ENCODE assay signal across 1 cellular context in the genomic region with DNA sequence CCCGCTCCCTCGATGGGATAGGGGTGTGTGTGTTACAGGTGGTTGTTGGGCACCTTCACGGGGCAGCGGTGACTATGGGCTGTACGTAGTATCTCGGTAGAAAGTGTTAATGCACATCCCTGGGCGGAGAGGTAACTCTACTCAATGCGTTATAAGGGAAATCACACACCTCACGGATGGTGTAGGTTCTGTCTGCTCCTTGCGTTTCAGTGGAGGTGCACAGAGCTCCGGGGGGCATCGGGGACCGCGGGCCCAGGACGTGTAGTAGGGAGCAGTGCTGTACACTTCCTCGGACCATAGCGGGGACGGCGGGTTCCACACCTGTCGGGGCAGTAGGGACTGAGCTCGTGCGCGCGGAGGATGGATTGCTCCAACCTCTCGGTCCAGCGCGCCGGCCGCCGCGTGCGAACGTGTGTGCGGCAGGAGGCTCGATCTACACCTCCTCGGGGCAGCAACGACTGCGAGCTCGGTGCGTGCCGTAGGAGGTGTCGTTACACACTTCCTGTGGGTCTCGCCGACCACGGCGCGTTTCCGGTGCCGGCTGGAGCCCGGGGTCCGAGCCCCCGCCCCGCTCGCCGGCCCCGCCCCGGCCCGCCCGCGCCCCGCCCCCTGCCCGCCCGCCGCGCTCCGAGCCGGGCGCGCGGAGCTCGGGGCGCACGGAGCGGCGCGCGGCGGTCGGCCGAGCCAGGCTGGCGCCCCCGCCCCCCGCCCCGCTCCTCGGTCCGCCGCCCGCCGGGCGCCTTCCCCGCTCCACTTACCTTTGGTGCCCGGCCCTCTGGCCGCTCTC.
TF ChIP-seq lines count a peak whose summit lies in the region.

A gene with protein sequence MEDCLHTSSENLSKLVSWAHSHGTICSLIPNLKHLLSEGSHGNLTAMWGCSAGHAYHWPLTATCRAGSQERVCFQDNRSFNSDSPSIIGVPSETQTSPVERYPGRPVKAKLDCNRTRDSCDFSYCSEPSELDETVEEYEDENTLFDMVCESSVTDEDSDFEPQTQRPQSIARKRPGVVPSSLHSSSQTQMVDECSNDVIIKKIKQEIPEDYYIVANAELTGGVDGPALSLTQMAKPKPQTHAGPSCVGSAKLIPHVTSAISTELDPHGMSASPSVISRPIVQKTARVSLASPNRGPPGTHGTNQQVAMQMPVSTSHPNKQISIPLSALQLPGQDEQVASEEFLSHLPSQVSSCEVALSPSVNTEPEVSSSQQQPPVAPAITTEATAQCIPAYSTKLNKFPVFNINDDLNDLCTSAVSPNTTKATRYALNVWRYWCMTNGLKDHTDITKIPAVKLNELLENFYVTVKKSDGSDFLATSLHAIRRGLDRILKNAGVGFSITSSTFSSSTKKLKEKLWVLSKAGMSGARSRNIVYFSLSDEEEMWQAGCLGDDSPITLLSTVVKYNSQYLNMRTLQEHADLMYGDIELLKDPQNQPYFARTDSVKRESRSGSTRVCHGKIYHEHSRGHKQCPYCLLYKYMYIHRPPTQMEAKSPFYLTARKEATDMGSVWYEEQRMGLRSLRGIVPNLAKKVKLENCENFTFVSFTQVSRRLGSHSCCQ (plus strand): TSS at position 607 of the 787 bp plus-strand sequence. CDS start 87,254 bp downstream, outside the sequence.

TF ChIP-seq in K562, 482 proteins besides CTCF, POLR2A, EP300 and RAD21 (continued from another document and continues in another):
- TF ChIP-seq NCOA4 (IDR thresholded peaks at IDR 0.05; ENCODE audit: partially characterized antibody) (no peak), ATF7 (IDR thresholded peaks at IDR 0.05) (peak; percentile 74), XRCC4 (IDR thresholded peaks at IDR 0.05; ENCODE audit: extremely low read depth, insufficient read depth, insufficient read length) (no peak), PYGO2 (tag; IDR thresholded peaks at IDR 0.05) (no peak), MCM7 (IDR thresholded peaks at IDR 0.05) (no peak), ZSCAN32 (CRISPR knock-in tag; IDR thresholded peaks at IDR 0.05) (peak; percentile 59), RFX5 (IDR thresholded peaks at IDR 0.05; ENCODE audit: low read depth, low read length) (no peak), ZNF561 (CRISPR knock-in tag; conservative IDR thresholded peaks at IDR 0.05) (no peak), ARNT (IDR thresholded peaks at IDR 0.05) (no peak), ZNF717 (CRISPR knock-in tag; IDR thresholded peaks at IDR 0.05) (no peak), CCNT2 (IDR thresholded peaks at IDR 0.05; ENCODE audit: borderline replicate concordance, extremely low read depth, insufficient read length, low read depth, low read length) (peak; percentile 66), RBM14 (IDR thresholded peaks at IDR 0.05; ENCODE audit: borderline replicate concordance, insufficient read depth, low read depth, low read length) (no peak), BRF1 (IDR thresholded peaks at IDR 0.05; ENCODE audit: borderline replicate concordance, extremely low read depth, insufficient read length) (no peak), SMARCE1 (IDR thresholded peaks at IDR 0.05) (peak; percentile 75; the same call in 1 of the 2 replicates), IFI16 (CRISPR knock-in tag; IDR thresholded peaks at IDR 0.05) (no peak), SIRT6 (IDR thresholded peaks at IDR 0.05; ENCODE audit: low read depth, low read length) (no peak), ZKSCAN8 (CRISPR knock-in tag; IDR thresholded peaks at IDR 0.05) (no peak), FOSL1 (tag; conservative IDR thresholded peaks at IDR 0.05) (no peak), XRCC3 (IDR thresholded peaks at IDR 0.05) (no peak), THRAP3 (IDR thresholded peaks at IDR 0.05; ENCODE audit: borderline replicate concordance) (no peak), SMAD3 (CRISPR knock-in tag; conservative IDR thresholded peaks at IDR 0.05) (no peak), C11orf30 (IDR thresholded peaks at IDR 0.05; ENCODE audit: low read depth) (0 out of 2 replicates have a peak, but pooled peaks have one; percentile 10), RBFOX2 (IDR thresholded peaks at IDR 0.05; ENCODE audit: low read depth, low read length) (peak; percentile 96), TEAD4 (IDR thresholded peaks at IDR 0.05; ENCODE audit: low read length) (peak; percentile 61), TEAD4 (CRISPR knock-in tag; IDR thresholded peaks at IDR 0.05; ENCODE audit: borderline replicate concordance) (peak; percentile 98), TAL1 (IDR thresholded peaks at IDR 0.05) (no peak), POU5F1 (IDR thresholded peaks at IDR 0.05; ENCODE audit: borderline replicate concordance, low read depth, low read length, partially characterized antibody) (no peak), MXI1 (IDR thresholded peaks at IDR 0.05; ENCODE audit: low read depth, low read length) (no peak), PHB (CRISPR knock-in tag; IDR thresholded peaks at IDR 0.05) (peak; percentile 87), CREB1 (IDR thresholded peaks at IDR 0.05) (peak; percentile 70; the same call in 1 of the 2 replicates), CREB1 (CRISPR knock-in tag; IDR thresholded peaks at IDR 0.05) (peak; percentile 87), ZNF239 (CRISPR knock-in tag; IDR thresholded peaks at IDR 0.05) (no peak), PRPF4 (IDR thresholded peaks at IDR 0.05; ENCODE audit: insufficient read depth, low read depth, low read length, poor library complexity, severe bottlenecking) (no peak), PURB (CRISPR knock-in tag; IDR thresholded peaks at IDR 0.05; ENCODE audit: low read depth) (no peak), PCBP1 (IDR thresholded peaks at IDR 0.05; ENCODE audit: low read depth, low read length, poor library complexity, severe bottlenecking) (no peak), GABPA (tag; conservative IDR thresholded peaks at IDR 0.05; ENCODE audit: low read depth) (peak; percentile 94), NCOR1 (IDR thresholded peaks at IDR 0.05) (no peak), MTA1 (IDR thresholded peaks at IDR 0.05; ENCODE audit: borderline replicate concordance) (no peak), LARP7 (IDR thresholded peaks at IDR 0.05) (no peak), JUN (IDR thresholded peaks at IDR 0.05; ENCODE audit: borderline replicate concordance, low read depth, low read length) (peak; percentile 46; the same call in 1 of the 2 replicates), JUN (CRISPR knock-in tag; IDR thresholded peaks at IDR 0.05; ENCODE audit: borderline replicate concordance) (peak; percentile 98; the same call in 1 of the 2 replicates), ZNF23 (CRISPR knock-in tag; IDR thresholded peaks at IDR 0.05) (peak; percentile 52; the same call in 1 of the 2 replicates), CBX1 (IDR thresholded peaks at IDR 0.05; ENCODE audit: low read depth) (0 out of 2 replicates have a peak, but pooled peaks have one; percentile 25), SMAD4 (CRISPR knock-in tag; conservative IDR thresholded peaks at IDR 0.05) (peak; percentile 13), ETS2 (tag; IDR thresholded peaks at IDR 0.05; ENCODE audit: borderline replicate concordance, poor library complexity, severe bottlenecking) (no peak), SUPT5H (IDR thresholded peaks at IDR 0.05) (peak; percentile 98), SAP30 (IDR thresholded peaks at IDR 0.05; ENCODE audit: borderline replicate concordance, insufficient read depth, low read depth, low read length, poor library complexity, severe bottlenecking) (peak; percentile 78), NEUROD1 (IDR thresholded peaks at IDR 0.05; ENCODE audit: borderline replicate concordance, low read depth, low read length, partially characterized antibody) (no peak), CHCHD3 (CRISPR knock-in tag; IDR thresholded peaks at IDR 0.05) (no peak), PHF21A (IDR thresholded peaks at IDR 0.05; ENCODE audit: borderline replicate concordance, low read depth) (no peak)
- TF ChIP-seq, protein P1, sequence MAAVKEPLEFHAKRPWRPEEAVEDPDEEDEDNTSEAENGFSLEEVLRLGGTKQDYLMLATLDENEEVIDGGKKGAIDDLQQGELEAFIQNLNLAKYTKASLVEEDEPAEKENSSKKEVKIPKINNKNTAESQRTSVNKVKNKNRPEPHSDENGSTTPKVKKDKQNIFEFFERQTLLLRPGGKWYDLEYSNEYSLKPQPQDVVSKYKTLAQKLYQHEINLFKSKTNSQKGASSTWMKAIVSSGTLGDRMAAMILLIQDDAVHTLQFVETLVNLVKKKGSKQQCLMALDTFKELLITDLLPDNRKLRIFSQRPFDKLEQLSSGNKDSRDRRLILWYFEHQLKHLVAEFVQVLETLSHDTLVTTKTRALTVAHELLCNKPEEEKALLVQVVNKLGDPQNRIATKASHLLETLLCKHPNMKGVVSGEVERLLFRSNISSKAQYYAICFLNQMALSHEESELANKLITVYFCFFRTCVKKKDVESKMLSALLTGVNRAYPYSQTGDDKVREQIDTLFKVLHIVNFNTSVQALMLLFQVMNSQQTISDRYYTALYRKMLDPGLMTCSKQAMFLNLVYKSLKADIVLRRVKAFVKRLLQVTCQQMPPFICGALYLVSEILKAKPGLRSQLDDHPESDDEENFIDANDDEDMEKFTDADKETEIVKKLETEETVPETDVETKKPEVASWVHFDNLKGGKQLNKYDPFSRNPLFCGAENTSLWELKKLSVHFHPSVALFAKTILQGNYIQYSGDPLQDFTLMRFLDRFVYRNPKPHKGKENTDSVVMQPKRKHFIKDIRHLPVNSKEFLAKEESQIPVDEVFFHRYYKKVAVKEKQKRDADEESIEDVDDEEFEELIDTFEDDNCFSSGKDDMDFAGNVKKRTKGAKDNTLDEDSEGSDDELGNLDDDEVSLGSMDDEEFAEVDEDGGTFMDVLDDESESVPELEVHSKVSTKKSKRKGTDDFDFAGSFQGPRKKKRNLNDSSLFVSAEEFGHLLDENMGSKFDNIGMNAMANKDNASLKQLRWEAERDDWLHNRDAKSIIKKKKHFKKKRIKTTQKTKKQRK (IDR thresholded peaks at IDR 0.05; ENCODE audit: borderline replicate concordance, low read depth, low read length) = no peak
- TF ChIP-seq, protein P2, sequence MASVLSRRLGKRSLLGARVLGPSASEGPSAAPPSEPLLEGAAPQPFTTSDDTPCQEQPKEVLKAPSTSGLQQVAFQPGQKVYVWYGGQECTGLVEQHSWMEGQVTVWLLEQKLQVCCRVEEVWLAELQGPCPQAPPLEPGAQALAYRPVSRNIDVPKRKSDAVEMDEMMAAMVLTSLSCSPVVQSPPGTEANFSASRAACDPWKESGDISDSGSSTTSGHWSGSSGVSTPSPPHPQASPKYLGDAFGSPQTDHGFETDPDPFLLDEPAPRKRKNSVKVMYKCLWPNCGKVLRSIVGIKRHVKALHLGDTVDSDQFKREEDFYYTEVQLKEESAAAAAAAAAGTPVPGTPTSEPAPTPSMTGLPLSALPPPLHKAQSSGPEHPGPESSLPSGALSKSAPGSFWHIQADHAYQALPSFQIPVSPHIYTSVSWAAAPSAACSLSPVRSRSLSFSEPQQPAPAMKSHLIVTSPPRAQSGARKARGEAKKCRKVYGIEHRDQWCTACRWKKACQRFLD (CRISPR knock-in tag; IDR thresholded peaks at IDR 0.05) = no peak
- TF ChIP-seq, protein P3, sequence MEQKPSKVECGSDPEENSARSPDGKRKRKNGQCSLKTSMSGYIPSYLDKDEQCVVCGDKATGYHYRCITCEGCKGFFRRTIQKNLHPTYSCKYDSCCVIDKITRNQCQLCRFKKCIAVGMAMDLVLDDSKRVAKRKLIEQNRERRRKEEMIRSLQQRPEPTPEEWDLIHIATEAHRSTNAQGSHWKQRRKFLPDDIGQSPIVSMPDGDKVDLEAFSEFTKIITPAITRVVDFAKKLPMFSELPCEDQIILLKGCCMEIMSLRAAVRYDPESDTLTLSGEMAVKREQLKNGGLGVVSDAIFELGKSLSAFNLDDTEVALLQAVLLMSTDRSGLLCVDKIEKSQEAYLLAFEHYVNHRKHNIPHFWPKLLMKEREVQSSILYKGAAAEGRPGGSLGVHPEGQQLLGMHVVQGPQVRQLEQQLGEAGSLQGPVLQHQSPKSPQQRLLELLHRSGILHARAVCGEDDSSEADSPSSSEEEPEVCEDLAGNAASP (IDR thresholded peaks at IDR 0.05) = no peak
- TF ChIP-seq, protein P4, sequence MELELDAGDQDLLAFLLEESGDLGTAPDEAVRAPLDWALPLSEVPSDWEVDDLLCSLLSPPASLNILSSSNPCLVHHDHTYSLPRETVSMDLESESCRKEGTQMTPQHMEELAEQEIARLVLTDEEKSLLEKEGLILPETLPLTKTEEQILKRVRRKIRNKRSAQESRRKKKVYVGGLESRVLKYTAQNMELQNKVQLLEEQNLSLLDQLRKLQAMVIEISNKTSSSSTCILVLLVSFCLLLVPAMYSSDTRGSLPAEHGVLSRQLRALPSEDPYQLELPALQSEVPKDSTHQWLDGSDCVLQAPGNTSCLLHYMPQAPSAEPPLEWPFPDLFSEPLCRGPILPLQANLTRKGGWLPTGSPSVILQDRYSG (tag; conservative IDR thresholded peaks at IDR 0.05; ENCODE audit: low read depth) = no peak
- TF ChIP-seq, protein P5, sequence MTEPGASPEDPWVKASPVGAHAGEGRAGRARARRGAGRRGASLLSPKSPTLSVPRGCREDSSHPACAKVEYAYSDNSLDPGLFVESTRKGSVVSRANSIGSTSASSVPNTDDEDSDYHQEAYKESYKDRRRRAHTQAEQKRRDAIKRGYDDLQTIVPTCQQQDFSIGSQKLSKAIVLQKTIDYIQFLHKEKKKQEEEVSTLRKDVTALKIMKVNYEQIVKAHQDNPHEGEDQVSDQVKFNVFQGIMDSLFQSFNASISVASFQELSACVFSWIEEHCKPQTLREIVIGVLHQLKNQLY (CRISPR knock-in tag; conservative IDR thresholded peaks at IDR 0.05) = peak in 1 of 2 experiments; percentile 93; a peak in 2 of 4 replicates
- TF ChIP-seq, protein P6, sequence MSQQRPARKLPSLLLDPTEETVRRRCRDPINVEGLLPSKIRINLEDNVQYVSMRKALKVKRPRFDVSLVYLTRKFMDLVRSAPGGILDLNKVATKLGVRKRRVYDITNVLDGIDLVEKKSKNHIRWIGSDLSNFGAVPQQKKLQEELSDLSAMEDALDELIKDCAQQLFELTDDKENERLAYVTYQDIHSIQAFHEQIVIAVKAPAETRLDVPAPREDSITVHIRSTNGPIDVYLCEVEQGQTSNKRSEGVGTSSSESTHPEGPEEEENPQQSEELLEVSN (IDR thresholded peaks at IDR 0.05; ENCODE audit: borderline replicate concordance in 1 of 2, extremely low read depth in 1 of 2, insufficient read depth in 1 of 2, insufficient read length in 1 of 2, low read depth in 1 of 2, low read length in 1 of 2, poor library complexity in 1 of 2, severe bottlenecking in 1 of 2) = peak; percentile 97 to 99
- TF ChIP-seq, protein P7, sequence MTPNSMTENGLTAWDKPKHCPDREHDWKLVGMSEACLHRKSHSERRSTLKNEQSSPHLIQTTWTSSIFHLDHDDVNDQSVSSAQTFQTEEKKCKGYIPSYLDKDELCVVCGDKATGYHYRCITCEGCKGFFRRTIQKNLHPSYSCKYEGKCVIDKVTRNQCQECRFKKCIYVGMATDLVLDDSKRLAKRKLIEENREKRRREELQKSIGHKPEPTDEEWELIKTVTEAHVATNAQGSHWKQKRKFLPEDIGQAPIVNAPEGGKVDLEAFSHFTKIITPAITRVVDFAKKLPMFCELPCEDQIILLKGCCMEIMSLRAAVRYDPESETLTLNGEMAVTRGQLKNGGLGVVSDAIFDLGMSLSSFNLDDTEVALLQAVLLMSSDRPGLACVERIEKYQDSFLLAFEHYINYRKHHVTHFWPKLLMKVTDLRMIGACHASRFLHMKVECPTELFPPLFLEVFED (CRISPR knock-in tag; conservative IDR thresholded peaks at IDR 0.05) = 0 out of 2 replicates have a peak, but pooled peaks have one; percentile 31
